ENCODE assay signal across 10 cellular contexts in the genomic region with DNA sequence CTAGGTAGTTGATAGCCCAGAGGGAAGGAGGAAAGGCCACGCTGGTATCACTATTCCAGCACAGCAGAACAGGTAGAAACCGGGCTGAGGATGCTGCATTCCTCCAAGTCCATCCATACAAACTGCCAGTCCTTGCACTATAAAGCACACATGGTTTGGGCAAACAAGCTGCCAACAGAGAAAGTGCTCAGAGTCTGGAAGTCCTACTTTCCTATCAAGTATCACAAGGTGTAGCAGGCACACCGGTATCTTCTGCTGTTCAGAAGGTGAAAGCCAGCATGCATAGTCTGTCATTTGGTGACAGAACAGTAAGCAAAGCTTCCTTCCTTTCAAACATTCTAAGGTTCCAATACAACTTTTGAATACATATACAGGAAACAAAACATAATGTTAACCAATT. TPM values are rescaled to one million over a fixed set of nuclear protein-coding genes. Genes with fewer than 3 reads are reported as not detected.
A peak's percentile ranks its signal among the peaks of the same experiment; 100 is the strongest.
DNase-seq lines count a peak whose midpoint lies in the region; ATAC-seq and TF ChIP-seq lines count a peak whose summit lies in the region.
"Had no signal": no experiment of that assay in that cellular context is flagged by ENCODE, and none has a peak within 500 bp of the region (broad histone marks: within the 10 kb centered on the region; RNA-seq: fewer than 3 reads in every experiment).

No MANE protein-coding gene starts in this region.

- H3K4me1 Mint-ChIP-seq in CD8-positive, alpha-beta T cell (ENCODE audit: low read depth) = peaks cover 93% of the 10 kb centered on the region

- H3K36me3 Mint-ChIP-seq in CD8-positive, alpha-beta T cell = peaks cover 4% of the 10 kb centered on the region

- no peaks in the 10 kb centered on the region for H3K27me3 ChIP-seq in CD8-positive, alpha-beta T cell (ENCODE audit: insufficient read depth, low read length)
- H3K27me3 ChIP-seq in PC-3 (ENCODE audit: low read length) (no peaks in the 10 kb centered on the region), osteoblast (ENCODE audit: insufficient read depth, low read length) (no peaks in the 10 kb centered on the region)
- no peaks in the 10 kb centered on the region for H3K27me3 ChIP-seq in effector memory CD4-positive, alpha-beta T cell (replicated peaks; ENCODE audit: control insufficient read depth, insufficient read depth, low read length, poor library complexity, severe bottlenecking)

- TF ChIP-seq CTCF in CD8-positive, alpha-beta T cell (IDR thresholded peaks at IDR 0.05) = no peak
- TF ChIP-seq CTCF in PC-3 (conservative IDR thresholded peaks at IDR 0.05; ENCODE audit: low read depth, low read length) (no peak), osteoblast (IDR thresholded peaks at IDR 0.05; ENCODE audit: extremely low read depth, low read depth, low read length) (no peak)

- no peaks in the 10 kb centered on the region for H3F3A ChIP-seq in PC-3 (ENCODE audit: low read length, unreplicated experiment)

- no peaks in the 10 kb centered on the region for H3K9me2 ChIP-seq in PC-3 (replicated peaks; ENCODE audit: low read length)

- intact Hi-C loops in CD8-positive, alpha-beta T cell (cut with DNase I, micrococcal nuclease) = loop anchor here (1.0 to 10.0 kb wide), 3 partner anchors 12 to 889 kb away; partner anchors contain the start of gene DIAPH1 (in 1 of the 2)
- intact Hi-C loops in PC-3 (cut with micrococcal nuclease) = loop anchor here (1.0 kb wide), 1 partner anchor 15 kb away; no protein-coding TSS in a partner anchor

- H3K27me3 Mint-ChIP-seq in CD8-positive, alpha-beta T cell (ENCODE audit: low read depth) = no peaks in the 10 kb centered on the region

- H3K4me1 ChIP-seq in CD8-positive, alpha-beta T cell (ENCODE audit: insufficient read depth, low read length) = peaks cover 97% of the 10 kb centered on the region
- H3K4me1 ChIP-seq in PC-3 (ENCODE audit: insufficient read depth, low read length) = peaks cover 22% of the 10 kb centered on the region
- peaks cover 76% of the 10 kb centered on the region for H3K4me1 ChIP-seq in effector memory CD4-positive, alpha-beta T cell (ENCODE audit: control insufficient read depth, insufficient read depth, low read length, poor library complexity, severe bottlenecking)
- peaks cover 36% of the 10 kb centered on the region for H3K4me1 ChIP-seq in osteoblast (ENCODE audit: insufficient read depth, low read length)

- H3K9ac ChIP-seq in PC-3 (ENCODE audit: low read length) = no peak overlapping the region

- H3K36me3 ChIP-seq in CD8-positive, alpha-beta T cell (ENCODE audit: insufficient read depth, low read length) = no peaks in the 10 kb centered on the region
- H3K36me3 ChIP-seq in PC-3 (ENCODE audit: low read depth, low read length) (no peaks in the 10 kb centered on the region), osteoblast (ENCODE audit: insufficient read depth, low read length) (no peaks in the 10 kb centered on the region)
- H3K36me3 ChIP-seq in effector memory CD4-positive, alpha-beta T cell (ENCODE audit: control insufficient read depth, insufficient read depth, low read length) = no peaks in the 10 kb centered on the region

- H3K9me3 ChIP-seq in CD8-positive, alpha-beta T cell (ENCODE audit: low read length) = no peaks in the 10 kb centered on the region
- no peaks in the 10 kb centered on the region for H3K9me3 ChIP-seq in PC-3 (ENCODE audit: low read length)
- no peaks in the 10 kb centered on the region for H3K9me3 ChIP-seq in effector memory CD4-positive, alpha-beta T cell (ENCODE audit: control insufficient read depth, low read length)
- H3K9me3 ChIP-seq in osteoblast (ENCODE audit: low read depth, low read length) = no peaks in the 10 kb centered on the region

- peaks cover 98% of the 10 kb centered on the region for H3K79me2 ChIP-seq in PC-3 (ENCODE audit: low read length)
- H3K79me2 ChIP-seq in osteoblast (ENCODE audit: insufficient read depth, low read length) = peaks cover 78% of the 10 kb centered on the region

- H3K27ac Mint-ChIP-seq in CD8-positive, alpha-beta T cell = peak overlapping the region; percentile 90

- H4K20me1 ChIP-seq in PC-3 (ENCODE audit: low read length) (peaks cover 13% of the 10 kb centered on the region; the same call in 1 of the 2 replicates), osteoblast (ENCODE audit: insufficient read depth, low read length) (no peaks in the 10 kb centered on the region)

- H2AFZ ChIP-seq in PC-3 (ENCODE audit: low read length) (no peak overlapping the region), osteoblast (ENCODE audit: low read length) (no peak overlapping the region)

- POLR2A ChIA-PET in CD8-positive, alpha-beta T cell (lab: Charles Lee) = interaction anchor here (1.9 to 2.9 kb wide), 3 partner anchors 11 to 47 kb away, joined by 4 to 27 read pairs (median 11); partner anchors contain the start of gene FCHSD1
- POLR2A ChIA-PET in PC-3 (lab: Charles Lee; ENCODE audit: unreplicated experiment) = interaction anchor here (0.6 kb wide), 1 partner anchor 38 kb away, joined by 3 read pairs; no protein-coding TSS in a partner anchor

- no peak for DNase-seq in CD8-positive, alpha-beta T cell
- DNase-seq in PC-3 (no peak), osteoblast (ENCODE audit: insufficient read length, low spot score, missing footprints) (no peak), amygdala (lab: John Stamatoyannopoulos, UW) (no peak)
- no peak for DNase-seq in effector memory CD4-positive, alpha-beta T cell
- DNase-seq in activated CD4-positive, CD25-positive, alpha-beta regulatory T cell treated with anti-CD3 and anti-CD28 coated beads, Interleukin-2, amount 50 U/mL, for 72 hours = no peak
- DNase-seq: midbrain, RPMI8226 had no signal

- H3K4me3 ChIP-seq in CD8-positive, alpha-beta T cell (ENCODE audit: low read depth, low read length) = no peak overlapping the region
- no peak overlapping the region for H3K4me3 ChIP-seq in PC-3 (ENCODE audit: low read length)
- H3K4me3 ChIP-seq in effector memory CD4-positive, alpha-beta T cell (ENCODE audit: insufficient read depth, low read depth, low read length, poor library complexity, severe bottlenecking) = peak overlapping the region; percentile 24
- no peak overlapping the region for H3K4me3 ChIP-seq in osteoblast (ENCODE audit: insufficient read depth, low read length)

- no peaks in the 10 kb centered on the region for H3K9me3 Mint-ChIP-seq in CD8-positive, alpha-beta T cell

- no peak for ATAC-seq in CD8-positive, alpha-beta T cell
- ATAC-seq in PC-3 = peak; percentile 18
- ATAC-seq in HG02970 (IDR thresholded peaks at IDR 0.05; ENCODE audit: low FRiP score, unreplicated experiment) = no peak
- ATAC-seq in HG02571 (IDR thresholded peaks at IDR 0.05; ENCODE audit: unreplicated experiment) = no peak

- H3K4me2 ChIP-seq in PC-3 (ENCODE audit: low read length) (peak overlapping the region; percentile 60), osteoblast (ENCODE audit: insufficient read depth, low read length) (peak overlapping the region; percentile 46)

- peak overlapping the region; percentile 69 for H3K4me3 Mint-ChIP-seq in CD8-positive, alpha-beta T cell

- H3K27ac ChIP-seq in CD8-positive, alpha-beta T cell (ENCODE audit: low read depth, low read length) = peak overlapping the region; percentile 56
- H3K27ac ChIP-seq in PC-3 (ENCODE audit: low read length) (peak overlapping the region; percentile 58), osteoblast (ENCODE audit: low read depth, low read length) (peak overlapping the region; percentile 95)
- peak overlapping the region; percentile 72 for H3K27ac ChIP-seq in effector memory CD4-positive, alpha-beta T cell (ENCODE audit: insufficient read depth, low read length, poor library complexity, severe bottlenecking)

- CTCF ChIA-PET in CD8-positive, alpha-beta T cell (lab: Charles Lee) = interaction anchor here (0.7 to 6.7 kb wide), 5 partner anchors 10 to 40 kb away, joined by 3 to 59 read pairs (median 7); partner anchors contain the start of gene DIAPH1
- CTCF ChIA-PET in PC-3 (lab: Charles Lee) = interaction anchor here (0.7 to 1.1 kb wide), 3 partner anchors 12 to 16 kb away, joined by 3 to 5 read pairs (median 5); partner anchors contain the start of gene DIAPH1

- TSS peak; percentile 49 for BruUV-seq in PC-3 (replicated peaks; lab: Mats Ljungman, UMichigan)

RNA-seq across cellular contexts. Expression of gene DIAPH1, which starts 14.9 kb away (rescaled TPM):
- total RNA-seq in CD8-positive, alpha-beta T cell = 100 to 1,000 TPM; 155 to 166 TPM
- total RNA-seq in PC-3 (2014; rRNA removed) = 51.9 and 106 TPM in 2 replicates
- total RNA-seq in osteoblast = 18.5 and 19.2 TPM in 2 replicates

RNA-seq across cellular contexts. Expression of gene HDAC3, which starts 32.7 kb away (rescaled TPM):
- 10 to 100 TPM; 48.9 to 54.8 TPM for total RNA-seq in CD8-positive, alpha-beta T cell
- total RNA-seq in PC-3 (2014; rRNA removed) (66.8 and 82.9 TPM in 2 replicates), osteoblast (47.8 and 50.4 TPM in 2 replicates)

RNA-seq across cellular contexts. Expression of gene RELL2, which starts 32.9 kb away (rescaled TPM):
- 1 to 10 TPM; 9.5 to 9.8 TPM for total RNA-seq in CD8-positive, alpha-beta T cell
- total RNA-seq in PC-3 (2014; rRNA removed) = 4.1 and 5.6 TPM in 2 replicates
- total RNA-seq in osteoblast = 4.4 and 5.1 TPM in 2 replicates

RNA-seq across cellular contexts. Expression of gene FCHSD1, which starts 47.3 kb away (rescaled TPM):
- 100 to 1,000 TPM in 1 of 2 experiments, 10 to 100 TPM in 1; 95.8 to 101 TPM for total RNA-seq in CD8-positive, alpha-beta T cell
- 17.2 and 22.7 TPM in 2 replicates for total RNA-seq in PC-3 (2014; rRNA removed)
- 21.8 and 22.4 TPM in 2 replicates for total RNA-seq in osteoblast
